Comparison of ENCODE assay signal across 1 cellular context in the genomic region with DNA sequence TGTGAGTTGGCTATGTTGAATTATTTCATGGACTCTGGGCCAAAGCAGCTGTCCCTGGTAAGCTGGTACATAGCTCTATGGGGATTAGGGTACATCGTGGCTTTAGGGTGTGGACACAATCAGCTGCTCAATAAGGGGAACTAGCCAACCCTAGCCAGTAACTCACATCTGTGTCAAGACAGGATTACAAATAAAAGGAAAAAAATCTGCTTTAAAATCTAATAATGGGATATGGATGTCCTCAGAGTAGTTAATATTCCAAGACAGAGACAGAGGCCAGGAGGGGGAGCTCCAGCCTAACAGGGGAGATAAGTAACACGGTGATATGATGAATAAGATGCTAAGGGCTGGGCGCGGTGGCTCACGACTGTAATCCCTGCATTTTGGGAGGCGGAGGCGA.
TF ChIP-seq lines count a peak whose summit lies in the region.

No MANE protein-coding gene starts in this region.

TF ChIP-seq in H1, 55 proteins besides CTCF, POLR2A, EP300 and RAD21:
- TF ChIP-seq, protein P1, sequence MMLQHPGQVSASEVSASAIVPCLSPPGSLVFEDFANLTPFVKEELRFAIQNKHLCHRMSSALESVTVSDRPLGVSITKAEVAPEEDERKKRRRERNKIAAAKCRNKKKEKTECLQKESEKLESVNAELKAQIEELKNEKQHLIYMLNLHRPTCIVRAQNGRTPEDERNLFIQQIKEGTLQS (IDR thresholded peaks at IDR 0.05; ENCODE audit: insufficient read depth, low read depth, low read length), result no peak
- 0 out of 2 replicates have a peak, but pooled peaks have one; percentile 16 for TF ChIP-seq TBP (IDR thresholded peaks at IDR 0.05; ENCODE audit: low read depth, low read length)
